ENCODE assay signal across 14 cellular contexts in the genomic region with DNA sequence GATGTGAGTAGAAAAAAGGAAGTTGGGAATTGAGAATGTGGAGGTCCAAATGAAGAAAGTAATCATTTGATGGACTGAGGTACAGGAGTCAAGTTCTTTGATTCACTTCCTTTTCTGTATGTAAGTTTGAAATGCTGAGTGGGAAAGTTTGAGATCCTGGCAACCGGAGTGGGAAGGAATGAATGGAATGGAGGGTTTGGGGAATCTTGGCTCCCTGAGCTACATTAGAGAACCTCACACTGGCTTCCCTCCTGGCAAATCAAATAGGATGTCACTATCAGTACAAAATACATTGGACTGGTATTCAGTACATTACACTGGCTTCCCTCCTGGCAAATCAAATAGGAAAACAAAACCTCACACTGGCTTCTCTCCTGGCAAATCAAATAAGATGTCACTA.
"Had no signal": no experiment of that assay in that cellular context is flagged by ENCODE, and none has a peak within 500 bp of the region (broad histone marks: within the 10 kb centered on the region; RNA-seq: fewer than 3 reads in every experiment).

No MANE protein-coding gene starts in this region.

- H3K27me3 ChIP-seq: sigmoid colon, spleen, thyroid gland had no signal

- H3K4me1 ChIP-seq: sigmoid colon had no signal

- H3K4me3 ChIP-seq: coronary artery, lower lobe of right lung, sigmoid colon, spleen, thyroid gland had no signal

- H3K9me3 ChIP-seq: lower lobe of right lung, sigmoid colon, spleen, thyroid gland had no signal

- H3K27ac ChIP-seq: coronary artery, lower lobe of right lung, sigmoid colon, spleen, thyroid gland had no signal

- ATAC-seq: activated CD8-positive, alpha-beta memory T cell treated with anti-CD3 and anti-CD28 coated beads, Interleukin-2, amount 10 ng/mL, durations not matched to agents 7 days and 5 days; esophagus mucosa; lower lobe of right lung; stimulated activated naive B cell treated with anti-CD40 and anti-IgM and Interleukin-4, amounts not matched to agents 10 μg/mL and 1 μg/mL and 100 μg/mL, for 72 hours had no signal

- H3K36me3 ChIP-seq: lower lobe of right lung, sigmoid colon, spleen, thyroid gland had no signal

- DNase-seq: activated CD4-positive, alpha-beta memory T cell treated with anti-CD3 and anti-CD28 coated beads, Interleukin-2, amount 10 ng/mL, durations not matched to agents 7 days and 5 days; activated CD4-positive, alpha-beta T cell treated with anti-CD3 and anti-CD28 coated beads for 4 hours; activated CD8-positive, alpha-beta memory T cell treated with anti-CD3 and anti-CD28 coated beads, Interleukin-2, amount 10 ng/mL, durations not matched to agents 7 days and 5 days; activated naive CD4-positive, alpha-beta T cell; activated naive CD8-positive, alpha-beta T cell treated with anti-CD3 and anti-CD28 coated beads for 36 hours; foreskin fibroblast; lower lobe of right lung; sigmoid colon; spleen; stimulated activated CD4-positive, alpha-beta T cell treated with anti-CD3 and anti-CD28 coated beads, Interleukin-4, amount 100 ng/mL, for 4 hours; stimulated activated naive B cell treated with anti-CD40 and anti-IgM and Interleukin-4, amounts not matched to agents 10 μg/mL and 1 μg/mL and 100 μg/mL, for 72 hours; thyroid gland had no signal
